Comparison of ENCODE assay signal across 1 cellular context in genomic region chr20:25047766-25048165, GRCh38.
TF ChIP-seq lines count a peak whose summit lies in the region.

No MANE protein-coding gene starts in this region.

TF ChIP-seq in HepG2, 621 proteins besides CTCF, POLR2A, EP300 and RAD21:
- no peak for TF ChIP-seq HOXA9 (CRISPR knock-in tag; IDR thresholded peaks at IDR 0.05; ENCODE audit: borderline replicate concordance)
- TF ChIP-seq ZFP1 (CRISPR knock-in tag; IDR thresholded peaks at IDR 0.05): no peak
- TF ChIP-seq, protein P1, sequence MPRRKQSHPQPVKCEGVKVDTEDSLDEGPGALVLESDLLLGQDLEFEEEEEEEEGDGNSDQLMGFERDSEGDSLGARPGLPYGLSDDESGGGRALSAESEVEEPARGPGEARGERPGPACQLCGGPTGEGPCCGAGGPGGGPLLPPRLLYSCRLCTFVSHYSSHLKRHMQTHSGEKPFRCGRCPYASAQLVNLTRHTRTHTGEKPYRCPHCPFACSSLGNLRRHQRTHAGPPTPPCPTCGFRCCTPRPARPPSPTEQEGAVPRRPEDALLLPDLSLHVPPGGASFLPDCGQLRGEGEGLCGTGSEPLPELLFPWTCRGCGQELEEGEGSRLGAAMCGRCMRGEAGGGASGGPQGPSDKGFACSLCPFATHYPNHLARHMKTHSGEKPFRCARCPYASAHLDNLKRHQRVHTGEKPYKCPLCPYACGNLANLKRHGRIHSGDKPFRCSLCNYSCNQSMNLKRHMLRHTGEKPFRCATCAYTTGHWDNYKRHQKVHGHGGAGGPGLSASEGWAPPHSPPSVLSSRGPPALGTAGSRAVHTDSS (CRISPR knock-in tag; conservative IDR thresholded peaks at IDR 0.05): no peak
- TF ChIP-seq ZNF788 (CRISPR knock-in tag; IDR thresholded peaks at IDR 0.05; ENCODE audit: borderline replicate concordance): no peak
TF ChIP-seq in HepG2: peak in this region for 0.
